In the genomic region with DNA sequence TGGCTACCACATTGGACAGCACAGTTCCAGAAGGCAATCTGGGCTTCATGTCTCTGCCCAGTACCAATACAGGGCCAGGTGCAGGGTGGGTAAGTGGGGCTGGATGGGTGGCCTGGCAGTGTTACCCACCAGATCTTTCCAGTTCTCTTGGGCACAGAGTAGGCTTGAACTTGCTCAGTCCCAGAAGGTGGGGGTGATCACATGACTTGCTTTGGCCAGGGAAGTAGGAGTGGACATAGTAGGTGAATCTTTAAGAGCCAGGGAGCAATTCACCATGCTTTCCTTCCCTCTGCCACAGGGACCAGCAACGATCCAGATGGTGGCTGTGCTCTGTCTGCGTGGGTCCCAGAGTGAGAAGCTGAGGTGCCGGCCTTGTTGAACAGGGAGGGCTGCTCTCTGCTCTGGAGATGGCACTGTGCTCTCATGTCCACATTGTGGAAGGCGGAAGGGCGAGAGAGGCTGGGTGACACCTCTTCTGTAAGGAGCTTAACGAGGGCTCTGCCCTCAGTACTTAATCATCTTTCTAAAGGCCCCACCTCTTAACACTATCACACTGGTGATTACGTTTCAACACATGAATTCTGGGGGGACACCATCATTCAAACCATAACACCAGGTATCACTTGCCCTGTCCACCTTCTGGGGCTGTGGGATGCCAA, we compare ENCODE assay signal across 17 cellular contexts.
DNase-seq lines count a peak whose midpoint lies in the region; ATAC-seq and TF ChIP-seq lines count a peak whose summit lies in the region.
"Had no signal": no experiment of that assay in that cellular context is flagged by ENCODE, and none has a peak within 500 bp of the region (broad histone marks: within the 10 kb centered on the region; RNA-seq: fewer than 3 reads in every experiment).

No MANE protein-coding gene starts in this region.

- peaks cover 36 to 52% of the 10 kb centered on the region in 2 donors for H3K27me3 Mint-ChIP-seq in natural killer cell treated with Interleukin-12 subunit alpha and Interleukin-12 subunit beta and Interleukin-15 and Interleukin-18, amount 100 ng/mL, for 72 hours
- H3K27me3 Mint-ChIP-seq in natural killer cell (ENCODE audit: low read depth in 2 of 2) (peaks cover 24 to 73% of the 10 kb centered on the region in 2 donors), endodermal cell (ENCODE audit: insufficient read depth) (peaks cover 3% of the 10 kb centered on the region)

- no peak for ATAC-seq in natural killer cell treated with Interleukin-12 subunit alpha and Interleukin-12 subunit beta and Interleukin-15 and Interleukin-18, amount 100 ng/mL, for 72 hours
- ATAC-seq in natural killer cell (no peak), GM21737 (IDR thresholded peaks at IDR 0.05; ENCODE audit: unreplicated experiment) (no peak), HG03457 (IDR thresholded peaks at IDR 0.05; ENCODE audit: unreplicated experiment) (no peak)
- ATAC-seq: CD8-positive, alpha-beta T cell had no signal

- no peak overlapping the region for H3K4me3 Mint-ChIP-seq in natural killer cell treated with Interleukin-12 subunit alpha and Interleukin-12 subunit beta and Interleukin-15 and Interleukin-18, amount 100 ng/mL, for 72 hours
- H3K4me3 Mint-ChIP-seq in natural killer cell (no peak overlapping the region), endodermal cell (no peak overlapping the region)
- H3K4me3 Mint-ChIP-seq: CD8-positive, alpha-beta T cell; HFFc6 had no signal

- peaks cover 37% of the 10 kb centered on the region for H3K4me1 ChIP-seq in endodermal cell (ENCODE audit: control insufficient read depth, insufficient read depth, low read length)

- H3K9me3 ChIP-seq in WERI-Rb-1 (ENCODE audit: severe bottlenecking) (no peaks in the 10 kb centered on the region), endodermal cell (ENCODE audit: control insufficient read depth, low read length) (no peaks in the 10 kb centered on the region)

- no peak overlapping the region for H3K27ac Mint-ChIP-seq in natural killer cell treated with Interleukin-12 subunit alpha and Interleukin-12 subunit beta and Interleukin-15 and Interleukin-18, amount 100 ng/mL, for 72 hours
- no peak overlapping the region for H3K27ac Mint-ChIP-seq in natural killer cell
- H3K27ac Mint-ChIP-seq in endodermal cell = peak overlapping the region; percentile 42
- H3K27ac Mint-ChIP-seq: CD14-positive monocyte; CD8-positive, alpha-beta T cell; HFFc6 had no signal

- DNase-seq in natural killer cell treated with Interleukin-12 subunit alpha and Interleukin-12 subunit beta and Interleukin-15 and Interleukin-18, amount 100 ng/mL, for 72 hours (ENCODE audit: low spot score) = peak; percentile 35
- no peak for DNase-seq in natural killer cell
- DNase-seq in WERI-Rb-1 = peak; percentile 81
- DNase-seq in endodermal cell = no peak
- DNase-seq in NCI-H1048 (lab: John Stamatoyannopoulos, UW) = no peak
- DNase-seq in stimulated activated CD4-positive, alpha-beta T cell treated with anti-CD3 and anti-CD28 coated beads, Interleukin-1b, Interleukin-23, amount 100 ng/mL, for 48 hours = no peak
- DNase-seq: CD8-positive, alpha-beta T cell; COR-L47; DND-41; GDM1; HCEC 1CT; HFFc6 had no signal

- no peaks in the 10 kb centered on the region for H3K4me1 Mint-ChIP-seq in natural killer cell treated with Interleukin-12 subunit alpha and Interleukin-12 subunit beta and Interleukin-15 and Interleukin-18, amount 100 ng/mL, for 72 hours (ENCODE audit: low read depth in 2 of 2)
- H3K4me1 Mint-ChIP-seq in natural killer cell = no peaks in the 10 kb centered on the region
- peaks cover 70% of the 10 kb centered on the region for H3K4me1 Mint-ChIP-seq in endodermal cell
- H3K4me1 Mint-ChIP-seq: CD14-positive monocyte had no signal

- no peak overlapping the region for H3K9ac ChIP-seq in endodermal cell (ENCODE audit: extremely low read depth, low read length, poor library complexity, severe bottlenecking)

- intact Hi-C loops in natural killer cell (cut with micrococcal nuclease) = no loop called here

- 86 to 89% methylated on average over 3 to 7 of the region's 7 CpGs for WGBS in endodermal cell (ENCODE audit: insufficient coverage in 1 of 2, insufficient read length in 1 of 2), 2 experiments

- no peaks in the 10 kb centered on the region for H3K9me3 Mint-ChIP-seq in natural killer cell treated with Interleukin-12 subunit alpha and Interleukin-12 subunit beta and Interleukin-15 and Interleukin-18, amount 100 ng/mL, for 72 hours
- no peaks in the 10 kb centered on the region for H3K9me3 Mint-ChIP-seq in natural killer cell
- no peaks in the 10 kb centered on the region for H3K9me3 Mint-ChIP-seq in endodermal cell
- H3K9me3 Mint-ChIP-seq: CD8-positive, alpha-beta T cell had no signal

- no peak for TF ChIP-seq CTCF in natural killer cell (IDR thresholded peaks at IDR 0.05)
- peak; percentile 23; the same call in 1 of the 2 replicates for TF ChIP-seq CTCF in WERI-Rb-1 (IDR thresholded peaks at IDR 0.05; ENCODE audit: low read depth, low read length)
- no peak for TF ChIP-seq CTCF in endodermal cell (conservative IDR thresholded peaks at IDR 0.05)

- H3K36me3 ChIP-seq in WERI-Rb-1 (no peaks in the 10 kb centered on the region), endodermal cell (ENCODE audit: control insufficient read depth, insufficient read depth, low read length) (no peaks in the 10 kb centered on the region)

- no peak overlapping the region for H3K4me3 ChIP-seq in WERI-Rb-1 (ENCODE audit: low read depth, low read length)
- H3K4me3 ChIP-seq in endodermal cell (ENCODE audit: low read length) = no peak overlapping the region

- H3K27me3 ChIP-seq in WERI-Rb-1 (ENCODE audit: insufficient read depth, low read depth, severe bottlenecking) (no peaks in the 10 kb centered on the region), endodermal cell (ENCODE audit: control insufficient read depth, insufficient read depth, low read length, poor library complexity, severe bottlenecking) (no peaks in the 10 kb centered on the region)

- H3K27ac ChIP-seq in WERI-Rb-1 (peak overlapping the region; percentile 80), endodermal cell (ENCODE audit: low read depth, low read length) (no peak overlapping the region)
- H3K27ac ChIP-seq: 22Rv1, HL-60 had no signal

- H3K36me3 Mint-ChIP-seq in natural killer cell treated with Interleukin-12 subunit alpha and Interleukin-12 subunit beta and Interleukin-15 and Interleukin-18, amount 100 ng/mL, for 72 hours = no peaks in the 10 kb centered on the region
- no peaks in the 10 kb centered on the region for H3K36me3 Mint-ChIP-seq in natural killer cell
- peaks cover 3% of the 10 kb centered on the region for H3K36me3 Mint-ChIP-seq in endodermal cell (ENCODE audit: low read depth)
- H3K36me3 Mint-ChIP-seq: CD14-positive monocyte; CD8-positive, alpha-beta T cell had no signal

Comparison
In these comparisons a context has a peak if more than half of its experiments do, and no peak if none do; other contexts are left out.
1. DNase-seq: peak in natural killer cell treated with Interleukin-12 subunit alpha and Interleukin-12 subunit beta and Interleukin-15 and Interleukin-18, amount 100 ng/mL, for 72 hours (single experiment) and WERI-Rb-1 (single experiment); none in natural killer cell (single experiment), endodermal cell (single experiment), NCI-H1048 (single experiment) and stimulated activated CD4-positive, alpha-beta T cell treated with anti-CD3 and anti-CD28 coated beads, Interleukin-1b, Interleukin-23, amount 100 ng/mL, for 48 hours (single experiment).